In the genomic region with DNA sequence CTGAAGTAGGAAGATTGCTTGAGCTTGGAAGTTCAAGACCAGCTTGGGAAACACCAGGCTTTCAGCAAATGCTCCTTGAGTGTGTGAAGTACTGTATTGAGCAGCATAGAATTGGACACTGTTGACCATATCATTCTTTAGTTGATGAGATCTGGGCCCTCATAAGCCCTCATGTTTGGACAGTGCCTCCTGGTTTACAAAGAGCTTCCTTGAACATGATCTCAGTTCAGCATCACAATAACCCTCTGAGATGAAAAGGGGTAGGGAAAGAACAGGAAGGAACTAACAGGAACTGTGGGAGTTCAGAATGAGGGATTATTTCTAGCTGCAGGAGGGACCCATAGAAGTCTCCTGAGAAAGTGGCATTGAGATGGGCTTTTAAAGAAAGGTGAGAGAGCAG, we compare ENCODE assay signal across 18 cellular contexts.
"Had no signal": no experiment of that assay in that cellular context is flagged by ENCODE, and none has a peak within 500 bp of the region (broad histone marks: within the 10 kb centered on the region; RNA-seq: fewer than 3 reads in every experiment).

No MANE protein-coding gene starts in this region.

- H3K27ac ChIP-seq: HL-60, SJSA1, SK-N-MC had no signal

- H3K4me3 ChIP-seq: MG63, SJSA1, SK-N-MC had no signal

- H3K36me3 ChIP-seq: MG63, SJSA1 had no signal

- DNase-seq: KBM-7, MG63, NCI-H1092, NCI-H1105 treated with DMSO at 0.1 percent for 48 hours, NCI-H1417 treated with DMSO at 0.1 percent for 48 hours, NCI-H146, NCI-H1694 treated with DMSO at 0.1 percent for 48 hours, NCI-H1930, NCI-H2227 treated with DMSO at 0.1 percent for 48 hours, NCI-H524, NCI-H526 treated with DMSO at 0.1 percent for 48 hours, NCI-H774, Right ventricle myocardium superior, RPMI8226, SIG-M5 had no signal

- H3K27me3 ChIP-seq: MG63, SJSA1 had no signal

- H3K9me3 ChIP-seq: MG63, SJSA1 had no signal
